In the genomic region with DNA sequence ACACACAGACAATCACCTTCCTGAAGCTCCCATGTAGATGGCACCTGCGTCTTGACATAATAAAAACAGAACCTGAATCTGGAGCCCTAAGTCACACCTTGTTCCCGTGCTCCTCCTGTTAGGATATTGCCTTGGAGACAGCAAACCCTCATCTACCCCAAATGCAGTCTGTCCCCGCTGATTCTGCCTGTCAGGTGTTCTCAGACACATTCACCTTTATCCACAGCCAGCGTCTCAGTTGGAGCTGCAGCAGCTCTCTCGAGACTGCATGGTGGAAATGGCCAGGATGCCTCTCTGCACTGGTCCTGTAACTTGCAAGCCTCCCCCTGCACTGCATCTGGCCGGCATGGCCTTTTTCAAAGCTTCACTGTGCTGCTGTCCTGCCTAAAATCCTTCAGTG, we compare ENCODE assay signal across 1 cellular context.
TF ChIP-seq lines count a peak whose summit lies in the region.

No MANE protein-coding gene starts in this region.

TF ChIP-seq in IMR-90, 13 proteins besides CTCF, POLR2A, EP300 and RAD21 (continued from another document):
- TF ChIP-seq, protein P1, sequence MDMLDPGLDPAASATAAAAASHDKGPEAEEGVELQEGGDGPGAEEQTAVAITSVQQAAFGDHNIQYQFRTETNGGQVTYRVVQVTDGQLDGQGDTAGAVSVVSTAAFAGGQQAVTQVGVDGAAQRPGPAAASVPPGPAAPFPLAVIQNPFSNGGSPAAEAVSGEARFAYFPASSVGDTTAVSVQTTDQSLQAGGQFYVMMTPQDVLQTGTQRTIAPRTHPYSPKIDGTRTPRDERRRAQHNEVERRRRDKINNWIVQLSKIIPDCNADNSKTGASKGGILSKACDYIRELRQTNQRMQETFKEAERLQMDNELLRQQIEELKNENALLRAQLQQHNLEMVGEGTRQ (IDR thresholded peaks at IDR 0.05; ENCODE audit: low read depth, low read length) = no peak
